Comparison of ENCODE assay signal across 7 cellular contexts in genomic region chr2:165015052-165015642, GRCh38. TPM values are rescaled to one million over a fixed set of nuclear protein-coding genes. Genes with fewer than 3 reads are reported as not detected.
DNase-seq lines count a peak whose midpoint lies in the region; TF ChIP-seq lines count a peak whose summit lies in the region.

No MANE protein-coding gene starts in this region.

- H4K20me1 ChIP-seq in hepatocyte (ENCODE audit: insufficient read depth, poor library complexity, severe bottlenecking) = no peaks in the 10 kb centered on the region

- CTCF ChIA-PET in HEK293 (lab: Yijun Ruan, JAX) = interaction anchor here (0.6 to 7.1 kb wide), 18 partner anchors 22 to 930 kb away, joined by 3 to 236 read pairs (median 3); partner anchors contain the start of genes SCN2A and SCN3A

- intact Hi-C loops in ascending aorta (cut with DNase I) = loop anchor here (1.0 kb wide), 1 partner anchor 189 kb away; the partner anchor contains the start of gene SCN3A

- POLR2A ChIA-PET in HEK293 (lab: Yijun Ruan, JAX) = no interaction called here

- no peak overlapping the region for H2AFZ ChIP-seq in hepatocyte

- H3K4me1 ChIP-seq in HEK293 (ENCODE audit: control insufficient read depth, insufficient read depth, low read length) (no peaks in the 10 kb centered on the region), ascending aorta (no peaks in the 10 kb centered on the region), hepatocyte (ENCODE audit: insufficient read depth) (no peaks in the 10 kb centered on the region)

- H3K4me3 ChIP-seq in HEK293 (ENCODE audit: low read depth, low read length) (no peak overlapping the region), ascending aorta (no peak overlapping the region), hepatocyte (no peak overlapping the region)

- no peaks in the 10 kb centered on the region for H3K9me3 ChIP-seq in HEK293 (ENCODE audit: control insufficient read depth, insufficient read depth, low read depth, low read length)
- H3K9me3 ChIP-seq in ascending aorta = no peaks in the 10 kb centered on the region
- no peaks in the 10 kb centered on the region for H3K9me3 ChIP-seq in hepatocyte (ENCODE audit: low read depth)

- WGBS in hepatocyte (ENCODE audit: low lambda C conversion rate, missing lambda C conversion rate) = 23% methylated on average over 4 of the region's 4 CpGs

- H3K4me2 ChIP-seq in hepatocyte = no peak overlapping the region

- DNase-seq in MV-4-11 (lab: John Stamatoyannopoulos, UW) (peak; percentile 32), SKM-1 treated with dmso at 0.1 percent for 144 hours (lab: John Stamatoyannopoulos, UW; ENCODE audit: unreplicated experiment) (peak; percentile 26), ascending aorta (ENCODE audit: low spot score in 2 of 2) (no peak), hepatocyte (ENCODE audit: low spot score) (peak; percentile 86)
- peak; percentile 14 to 55 for DNase-seq in stimulated activated CD4-positive, alpha-beta T cell treated with anti-CD3 and anti-CD28 coated beads, Interleukin-12 subunit alpha, Interleukin-12 subunit beta, amount 100 ng/mL, for 24 hours (ENCODE audit: low read depth in 2 of 2)

- H3K27ac ChIP-seq in HEK293 (ENCODE audit: extremely low read depth, low read depth, low read length) (no peak overlapping the region), ascending aorta (no peak overlapping the region), hepatocyte (no peak overlapping the region)

- no peaks in the 10 kb centered on the region for H3K79me2 ChIP-seq in hepatocyte

- H3K36me3 ChIP-seq in HEK293 (ENCODE audit: control insufficient read depth in 2 of 2, insufficient read depth in 1 of 2, low read length in 2 of 2) = no peaks in the 10 kb centered on the region
- no peaks in the 10 kb centered on the region for H3K36me3 ChIP-seq in ascending aorta
- no peaks in the 10 kb centered on the region for H3K36me3 ChIP-seq in hepatocyte (replicated peaks; ENCODE audit: insufficient read depth, low read depth)

- H3K27me3 ChIP-seq in ascending aorta (no peaks in the 10 kb centered on the region), hepatocyte (no peaks in the 10 kb centered on the region)

- peak; percentile 83 for TF ChIP-seq CTCF in GM12874 (IDR thresholded peaks at IDR 0.05; ENCODE audit: insufficient read depth, low read depth, low read length)
- TF ChIP-seq CTCF in HEK293 (tag by site-specific recombination; IDR thresholded peaks at IDR 0.05) = peak; percentile 72
- peak; percentile 34 to 77 (median 75) for TF ChIP-seq CTCF in ascending aorta (IDR thresholded peaks at IDR 0.05)
- peak; percentile 93 for TF ChIP-seq CTCF in hepatocyte (IDR thresholded peaks at IDR 0.05; ENCODE audit: poor library complexity)

- no peaks in the 10 kb centered on the region for H3K9me2 ChIP-seq in hepatocyte (replicated peaks; ENCODE audit: insufficient read depth)

TF ChIP-seq in HEK293, 187 proteins besides CTCF, POLR2A, EP300 and RAD21:
- peak; percentile 43; the same call in 1 of the 2 replicates for TF ChIP-seq SCRT1 (tag by site-specific recombination; IDR thresholded peaks at IDR 0.05; ENCODE audit: borderline replicate concordance)
- TF ChIP-seq KLF17 (tag by site-specific recombination; IDR thresholded peaks at IDR 0.05) = no peak
- peak; percentile 64 for TF ChIP-seq ZNF654 (tag by site-specific recombination; IDR thresholded peaks at IDR 0.05; ENCODE audit: low read depth)
- TF ChIP-seq ZNF335 (tag by site-specific recombination; conservative IDR thresholded peaks at IDR 0.05) = peak; percentile 63
- TF ChIP-seq, protein P1, sequence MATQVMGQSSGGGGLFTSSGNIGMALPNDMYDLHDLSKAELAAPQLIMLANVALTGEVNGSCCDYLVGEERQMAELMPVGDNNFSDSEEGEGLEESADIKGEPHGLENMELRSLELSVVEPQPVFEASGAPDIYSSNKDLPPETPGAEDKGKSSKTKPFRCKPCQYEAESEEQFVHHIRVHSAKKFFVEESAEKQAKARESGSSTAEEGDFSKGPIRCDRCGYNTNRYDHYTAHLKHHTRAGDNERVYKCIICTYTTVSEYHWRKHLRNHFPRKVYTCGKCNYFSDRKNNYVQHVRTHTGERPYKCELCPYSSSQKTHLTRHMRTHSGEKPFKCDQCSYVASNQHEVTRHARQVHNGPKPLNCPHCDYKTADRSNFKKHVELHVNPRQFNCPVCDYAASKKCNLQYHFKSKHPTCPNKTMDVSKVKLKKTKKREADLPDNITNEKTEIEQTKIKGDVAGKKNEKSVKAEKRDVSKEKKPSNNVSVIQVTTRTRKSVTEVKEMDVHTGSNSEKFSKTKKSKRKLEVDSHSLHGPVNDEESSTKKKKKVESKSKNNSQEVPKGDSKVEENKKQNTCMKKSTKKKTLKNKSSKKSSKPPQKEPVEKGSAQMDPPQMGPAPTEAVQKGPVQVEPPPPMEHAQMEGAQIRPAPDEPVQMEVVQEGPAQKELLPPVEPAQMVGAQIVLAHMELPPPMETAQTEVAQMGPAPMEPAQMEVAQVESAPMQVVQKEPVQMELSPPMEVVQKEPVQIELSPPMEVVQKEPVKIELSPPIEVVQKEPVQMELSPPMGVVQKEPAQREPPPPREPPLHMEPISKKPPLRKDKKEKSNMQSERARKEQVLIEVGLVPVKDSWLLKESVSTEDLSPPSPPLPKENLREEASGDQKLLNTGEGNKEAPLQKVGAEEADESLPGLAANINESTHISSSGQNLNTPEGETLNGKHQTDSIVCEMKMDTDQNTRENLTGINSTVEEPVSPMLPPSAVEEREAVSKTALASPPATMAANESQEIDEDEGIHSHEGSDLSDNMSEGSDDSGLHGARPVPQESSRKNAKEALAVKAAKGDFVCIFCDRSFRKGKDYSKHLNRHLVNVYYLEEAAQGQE (tag by site-specific recombination; IDR thresholded peaks at IDR 0.05) = peak; percentile 91
- peak; percentile 81 for TF ChIP-seq SCRT2 (tag by site-specific recombination; IDR thresholded peaks at IDR 0.05)

RNA-seq across cellular contexts. Expression of gene SLC38A11, which starts 59.8 kb away (rescaled TPM):
- total RNA-seq in ascending aorta (not detected), hepatocyte (5.1 and 8.4 TPM in 2 replicates)
- polyA plus RNA-seq in hepatocyte = 4.6 and 7.7 TPM in 2 replicates

Comparison
In these comparisons a context has a peak if more than half of its experiments do, and no peak if none do; other contexts are left out.
1. DNase-seq: peak in MV-4-11 (single experiment), SKM-1 treated with dmso at 0.1 percent for 144 hours (single experiment), hepatocyte (single experiment) and stimulated activated CD4-positive, alpha-beta T cell treated with anti-CD3 and anti-CD28 coated beads, Interleukin-12 subunit alpha, Interleukin-12 subunit beta, amount 100 ng/mL, for 24 hours (2 of 2); none in ascending aorta (0 of 2).
2. Peak in every context shown above with its lines, with median percentiles within 50 percentile points of each other: CTCF ChIP-seq.